In the genomic region with DNA sequence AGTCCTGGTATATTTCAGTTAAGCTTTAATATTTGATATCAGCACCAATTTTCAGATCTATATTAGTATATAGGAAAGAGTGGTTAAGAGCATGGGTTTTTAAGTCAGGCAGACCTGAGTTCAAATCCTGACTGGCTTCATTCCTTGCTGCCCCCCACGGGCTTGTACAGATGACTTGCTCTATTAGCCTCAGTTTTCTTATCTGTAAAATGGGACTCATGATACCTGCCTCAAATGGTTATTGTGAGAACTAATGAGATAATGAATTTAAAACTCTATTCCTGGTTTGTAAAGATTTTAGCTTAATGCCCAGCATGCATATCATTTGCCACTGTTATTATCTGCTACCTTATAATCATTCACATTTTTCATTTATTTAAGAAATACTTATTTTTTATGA, we compare ENCODE assay signal across 2 cellular contexts.
TF ChIP-seq lines count a peak whose summit lies in the region.

No MANE protein-coding gene starts in this region.

TF ChIP-seq in HepG2, 621 proteins besides CTCF, POLR2A, EP300 and RAD21:
- TF ChIP-seq ZNF629 (CRISPR knock-in tag; conservative IDR thresholded peaks at IDR 0.05) (peak; percentile 57; the same call in 1 of the 2 replicates), ZSCAN30 (CRISPR knock-in tag; IDR thresholded peaks at IDR 0.05) (no peak)

TF ChIP-seq in K562, 482 proteins besides CTCF, POLR2A, EP300 and RAD21:
- peak; percentile 53; the same call in 1 of the 2 replicates for TF ChIP-seq BCOR (IDR thresholded peaks at IDR 0.05)
- TF ChIP-seq KDM1A (IDR thresholded peaks at IDR 0.05): peak in 1 of 2 experiments; percentile 34; a peak in 1 of 4 replicates
- TF ChIP-seq NFE2L1 (tag; IDR thresholded peaks at IDR 0.05; ENCODE audit: borderline replicate concordance, low read depth): no peak
- TF ChIP-seq RBM25 (IDR thresholded peaks at IDR 0.05; ENCODE audit: low read depth, low read length, severe bottlenecking): peak; percentile 97
- TF ChIP-seq TCFL5 (CRISPR knock-in tag; conservative IDR thresholded peaks at IDR 0.05): no peak
